ENCODE assay signal across 11 cellular contexts in genomic region chr1:238201992-238202391, GRCh38.
"Had no signal": no experiment of that assay in that cellular context is flagged by ENCODE, and none has a peak within 500 bp of the region (broad histone marks: within the 10 kb centered on the region; RNA-seq: fewer than 3 reads in every experiment).

No MANE protein-coding gene starts in this region.

- H3K4me2 ChIP-seq: GM23338 had no signal

- H2AFZ ChIP-seq: GM23248, GM23338 had no signal

- FAIRE-seq: H1, H54 had no signal

- H3K9me3 Mint-ChIP-seq: GM23338, HFFc6 had no signal

- H3K4me3 Mint-ChIP-seq: GM23338, H9, HFFc6 had no signal

- ATAC-seq: GM23338, HCT116 had no signal

- DNase-seq: GM23248, GOT3, H7, H9, HCEC 1CT, HFFc6 had no signal

- H3K9ac ChIP-seq: GM23248 had no signal

- H3K4me3 ChIP-seq: GM23248, GM23338, HAP-1 had no signal

- H3K27ac Mint-ChIP-seq: GM23338, H9, HFFc6 had no signal

- H3K36me3 ChIP-seq: HAP-1 had no signal

- H3K27ac ChIP-seq: GM23248 had no signal

- H3K9me3 ChIP-seq: HAP-1 had no signal
